ENCODE assay signal across 34 cellular contexts in genomic region chr5:31698667-31699066, GRCh38. TPM values are rescaled to one million over a fixed set of nuclear protein-coding genes. Genes with fewer than 3 reads are reported as not detected.
"Had no signal": no experiment of that assay in that cellular context is flagged by ENCODE, and none has a peak within 500 bp of the region (broad histone marks: within the 10 kb centered on the region; RNA-seq: fewer than 3 reads in every experiment).

No MANE protein-coding gene starts in this region.

- H3K27ac ChIP-seq: ascending aorta, cardiac muscle cell, SK-N-MC had no signal

- H3K27me3 ChIP-seq: ascending aorta, cardiac muscle cell, MG63 had no signal

- H3K4me1 Mint-ChIP-seq: activated CD4-positive, alpha-beta T cell treated with anti-CD3 and anti-CD28 coated beads for 36 hours; activated CD4-positive, alpha-beta T cell treated with anti-CD3 and anti-CD28 coated beads, Interleukin-2, amount 10 ng/mL, durations not matched to agents 7 days and 5 days; activated naive CD4-positive, alpha-beta T cell treated with anti-CD3 and anti-CD28 coated beads, Interleukin-2, amount 50 U/mL, for 24 hours; activated naive CD8-positive, alpha-beta T cell treated with anti-CD3 and anti-CD28 coated beads, Interleukin-2, amount 10 ng/mL, durations not matched to agents 7 days and 5 days; central memory CD8-positive, alpha-beta T cell had no signal

- H3K4me3 Mint-ChIP-seq: activated CD4-positive, alpha-beta T cell treated with anti-CD3 and anti-CD28 coated beads for 36 hours; activated CD4-positive, alpha-beta T cell treated with anti-CD3 and anti-CD28 coated beads, Interleukin-2, amount 10 ng/mL, durations not matched to agents 7 days and 5 days; activated CD8-positive, alpha-beta T cell treated with anti-CD3 and anti-CD28 coated beads, Interleukin-2, amount 10 ng/mL, durations not matched to agents 7 days and 5 days; activated naive CD4-positive, alpha-beta T cell treated with anti-CD3 and anti-CD28 coated beads, Interleukin-2, amount 50 U/mL, for 24 hours; activated naive CD8-positive, alpha-beta T cell treated with anti-CD3 and anti-CD28 coated beads, Interleukin-2, amount 10 ng/mL, durations not matched to agents 7 days and 5 days; activated T-cell treated with anti-CD3 and anti-CD28 coated beads, Interleukin-2, amount 50 U/mL, for 24 hours; central memory CD8-positive, alpha-beta T cell; T-helper 2 cell treated with Interferon-gamma antibody and Interleukin-4, amounts not matched to agents 5 μg/mL and 100 μg/mL, for 36 hours; WTC11 had no signal

- H3K27me3 Mint-ChIP-seq: activated CD4-positive, alpha-beta T cell treated with anti-CD3 and anti-CD28 coated beads for 36 hours; activated CD4-positive, alpha-beta T cell treated with anti-CD3 and anti-CD28 coated beads, Interleukin-2, amount 10 ng/mL, durations not matched to agents 7 days and 5 days had no signal

- H3K4me1 ChIP-seq: ascending aorta had no signal

- H3K36me3 ChIP-seq: ascending aorta, cardiac muscle cell, MG63 had no signal

- H3K27ac Mint-ChIP-seq: activated CD4-positive, alpha-beta T cell treated with anti-CD3 and anti-CD28 coated beads for 36 hours; activated CD4-positive, alpha-beta T cell treated with anti-CD3 and anti-CD28 coated beads, Interleukin-2, amount 10 ng/mL, durations not matched to agents 7 days and 5 days; activated CD8-positive, alpha-beta T cell treated with anti-CD3 and anti-CD28 coated beads, Interleukin-2, amount 10 ng/mL, durations not matched to agents 7 days and 5 days; activated naive CD4-positive, alpha-beta T cell treated with anti-CD3 and anti-CD28 coated beads, Interleukin-2, amount 50 U/mL, for 24 hours; activated naive CD8-positive, alpha-beta T cell treated with anti-CD3 and anti-CD28 coated beads, Interleukin-2, amount 10 ng/mL, durations not matched to agents 7 days and 5 days; activated T-cell treated with anti-CD3 and anti-CD28 coated beads, Interleukin-2, amount 50 U/mL, for 24 hours; activated T-helper 2 cell treated with anti-CD3 and anti-CD28 coated beads, Interferon-gamma antibody, Interleukin-2, Interleukin-4, amounts not matched to agents 10 μg/mL and 5 μg/mL and 100 μg/mL, durations not matched to agents 14 hours and 24 hours and 36 hours; T-helper 2 cell treated with Interferon-gamma antibody and Interleukin-4, amounts not matched to agents 5 μg/mL and 100 μg/mL, for 36 hours; WTC11 had no signal

- H3K36me3 Mint-ChIP-seq: activated naive CD4-positive, alpha-beta T cell treated with anti-CD3 and anti-CD28 coated beads, Interleukin-2, amount 50 U/mL, for 24 hours; activated naive CD8-positive, alpha-beta T cell treated with anti-CD3 and anti-CD28 coated beads, Interleukin-2, amount 10 ng/mL, durations not matched to agents 7 days and 5 days; WTC11 had no signal

- H3K9me3 ChIP-seq: ascending aorta, MG63 had no signal

- DNase-seq: activated CD4-positive, alpha-beta T cell treated with anti-CD3 and anti-CD28 coated beads for 36 hours; activated CD4-positive, alpha-beta T cell treated with anti-CD3 and anti-CD28 coated beads, Interleukin-2, amount 10 ng/mL, durations not matched to agents 7 days and 5 days; activated CD4-positive, alpha-beta T cell treated with anti-CD3 and anti-CD28 coated beads, Interleukin-2, amount 50 U/mL, for 48 hours; activated CD8-positive, alpha-beta T cell treated with anti-CD3 and anti-CD28 coated beads, Interleukin-2, amount 10 ng/mL, durations not matched to agents 7 days and 5 days; activated gamma-delta T cell; activated naive CD4-positive, alpha-beta T cell treated with Interleukin-2 at 50 U/mL for 16 hours; activated naive CD8-positive, alpha-beta T cell treated with anti-CD3 and anti-CD28 coated beads, Interleukin-2, amount 10 ng/mL, durations not matched to agents 7 days and 5 days; activated T-cell treated with anti-CD3 and anti-CD28 coated beads, Interleukin-2, amount 50 U/mL, for 24 hours; amygdala; Kasumi-1; KG1; MG63; NCI-H1048; NCI-H1105 treated with DMSO at 0.1 percent for 48 hours; NCI-H1436; NCI-H1694; NCI-H1930; NCI-H2081 treated with DMSO at 0.1 percent for 48 hours; NCI-H226; NCI-H446 treated with DMSO at 0.1 percent for 48 hours; NCI-H524; NCI-H69; NCI-H82; NK-92 treated with Interleukin-12 subunit alpha and Interleukin-12 subunit beta, amount 100 ng/mL, for 24 hours; Right ventricle myocardium superior had no signal

- H3K4me3 ChIP-seq: ascending aorta, cardiac muscle cell, MG63, SK-N-MC had no signal

- H3K9me3 Mint-ChIP-seq: activated CD4-positive, alpha-beta T cell treated with anti-CD3 and anti-CD28 coated beads, Interleukin-2, amount 10 ng/mL, durations not matched to agents 7 days and 5 days; activated naive CD4-positive, alpha-beta T cell treated with anti-CD3 and anti-CD28 coated beads, Interleukin-2, amount 50 U/mL, for 24 hours; activated naive CD8-positive, alpha-beta T cell treated with anti-CD3 and anti-CD28 coated beads, Interleukin-2, amount 10 ng/mL, durations not matched to agents 7 days and 5 days; activated T-cell treated with anti-CD3 and anti-CD28 coated beads, Interleukin-2, amount 50 U/mL, for 24 hours; activated T-helper 2 cell treated with anti-CD3 and anti-CD28 coated beads, Interferon-gamma antibody, Interleukin-2, Interleukin-4, amounts not matched to agents 10 μg/mL and 5 μg/mL and 100 μg/mL, durations not matched to agents 14 hours and 24 hours and 36 hours; central memory CD8-positive, alpha-beta T cell; T-helper 2 cell treated with Interferon-gamma antibody and Interleukin-4, amounts not matched to agents 5 μg/mL and 100 μg/mL, for 36 hours; WTC11 had no signal

RNA-seq across cellular contexts. Expression of gene PDZD2, which starts 59.7 kb away (rescaled TPM):
- total RNA-seq: activated CD4-positive, alpha-beta T cell treated with anti-CD3 and anti-CD28 coated beads, Interleukin-2, amount 10 ng/mL, durations not matched to agents 7 days and 5 days; activated CD8-positive, alpha-beta T cell treated with anti-CD3 and anti-CD28 coated beads, Interleukin-2, amount 10 ng/mL, durations not matched to agents 7 days and 5 days; T-helper 1 cell treated with Interleukin-12 subunit alpha and Interleukin-12 subunit beta and Interleukin-4 antibody, amounts not matched to agents 30 ng/mL and 1 ng/mL, for 36 hours had no signal
